Comparison of ENCODE assay signal across 15 cellular contexts in the genomic region with DNA sequence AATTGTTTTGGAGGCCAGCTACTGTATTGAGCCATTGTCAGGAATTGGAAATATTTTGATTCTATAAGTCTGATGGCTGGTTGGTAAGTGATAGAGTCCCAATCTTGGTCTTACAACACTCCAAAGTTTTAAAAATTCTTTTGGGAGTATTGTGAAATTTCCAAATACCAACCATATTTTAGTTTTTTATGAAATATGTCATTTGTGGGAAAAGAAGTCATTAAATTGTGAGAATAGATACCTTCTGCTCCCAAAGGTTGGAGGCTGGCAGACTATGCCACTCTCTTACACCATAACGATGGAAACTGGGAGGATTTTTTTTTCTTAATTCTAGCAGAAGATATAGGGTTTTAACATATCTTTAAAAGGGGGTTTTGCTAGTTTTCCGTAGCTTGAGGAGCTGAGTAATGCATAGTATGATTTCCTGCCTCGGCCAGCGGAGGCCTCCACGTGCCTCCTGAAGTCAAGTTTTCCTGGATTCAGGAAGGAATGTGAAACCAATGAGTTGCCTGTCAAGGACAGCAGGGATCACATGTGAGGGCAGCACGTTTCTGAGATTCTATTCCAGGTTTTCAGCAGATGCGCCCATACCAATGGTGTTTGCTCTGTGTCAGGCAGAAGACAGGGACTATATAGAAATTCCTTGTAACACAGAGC.
DNase-seq lines count a peak whose midpoint lies in the region; ATAC-seq, FAIRE-seq and TF ChIP-seq lines count a peak whose summit lies in the region.
"Had no signal": no experiment of that assay in that cellular context is flagged by ENCODE, and none has a peak within 500 bp of the region (broad histone marks: within the 10 kb centered on the region; RNA-seq: fewer than 3 reads in every experiment).

No MANE protein-coding gene starts in this region.

- peaks cover 32% of the 10 kb centered on the region for H3K36me3 Mint-ChIP-seq in endodermal cell (ENCODE audit: low read depth)
- no peaks in the 10 kb centered on the region for H3K36me3 Mint-ChIP-seq in activated CD4-positive, alpha-beta memory T cell treated with anti-CD3 and anti-CD28 coated beads for 36 hours
- H3K36me3 Mint-ChIP-seq: activated CD8-positive, alpha-beta memory T cell treated with anti-CD3 and anti-CD28 coated beads, Interleukin-2, amount 10 ng/mL, durations not matched to agents 7 days and 5 days had no signal

- 62 to 66% methylated on average over 2 to 7 of the region's 7 CpGs for WGBS in endodermal cell (ENCODE audit: insufficient coverage in 1 of 2, insufficient read length in 1 of 2), 2 experiments

- H3K4me3 Mint-ChIP-seq in endodermal cell, result no peak overlapping the region
- no peak overlapping the region for H3K4me3 Mint-ChIP-seq in activated CD4-positive, alpha-beta memory T cell treated with anti-CD3 and anti-CD28 coated beads for 36 hours
- H3K4me3 Mint-ChIP-seq: activated CD8-positive, alpha-beta memory T cell treated with anti-CD3 and anti-CD28 coated beads, Interleukin-2, amount 10 ng/mL, durations not matched to agents 7 days and 5 days; nephron progenitor cell had no signal

- no peaks in the 10 kb centered on the region for H3K27me3 Mint-ChIP-seq in endodermal cell (ENCODE audit: insufficient read depth)
- H3K27me3 Mint-ChIP-seq in activated CD4-positive, alpha-beta memory T cell treated with anti-CD3 and anti-CD28 coated beads for 36 hours, result peaks cover 6% of the 10 kb centered on the region

- H3K4me3 ChIP-seq in endodermal cell (ENCODE audit: low read length) (no peak overlapping the region), left lung (no peak overlapping the region)
- H3K4me3 ChIP-seq: left ventricle myocardium inferior had no signal

- H3K36me3 ChIP-seq in endodermal cell (ENCODE audit: control insufficient read depth, insufficient read depth, low read length), result no peaks in the 10 kb centered on the region
- no peaks in the 10 kb centered on the region for H3K36me3 ChIP-seq in left lung
- H3K36me3 ChIP-seq: left ventricle myocardium inferior had no signal

- peak; percentile 62 for DNase-seq in Daoy (ENCODE audit: low read depth)
- peak; percentile 11 for DNase-seq in RCC 7860 (ENCODE audit: low spot score)
- peak; percentile 71 for DNase-seq in endodermal cell
- DNase-seq in myocyte (ENCODE audit: low read depth), result peak; percentile 44
- DNase-seq in activated CD4-positive, alpha-beta memory T cell treated with anti-CD3 and anti-CD28 coated beads for 36 hours, result no peak
- no peak for DNase-seq in left lung
- no peak for DNase-seq in DMS 273 treated with DMSO at 0.1 percent for 48 hours (lab: John Stamatoyannopoulos, UW)
- no peak for DNase-seq in NCI-H146 treated with DMSO at 0.1 percent for 48 hours (lab: John Stamatoyannopoulos, UW; ENCODE audit: unreplicated experiment)
- DNase-seq: activated CD8-positive, alpha-beta memory T cell treated with anti-CD3 and anti-CD28 coated beads, Interleukin-2, amount 10 ng/mL, durations not matched to agents 7 days and 5 days; cortex of kidney; KG1; left ventricle myocardium inferior; NCI-H1694; nephron progenitor cell; SHP77 treated with DMSO at 0.1 percent for 48 hours had no signal

- no peak overlapping the region for H3K9ac ChIP-seq in endodermal cell (ENCODE audit: extremely low read depth, low read length, poor library complexity, severe bottlenecking)

- CTCF ChIA-PET in activated CD4-positive, alpha-beta memory T cell treated with anti-CD3 and anti-CD28 coated beads for 36 hours (lab: Charles Lee), result no interaction called here

- peaks cover 37% of the 10 kb centered on the region for H3K9me3 Mint-ChIP-seq in endodermal cell
- H3K9me3 Mint-ChIP-seq in activated CD4-positive, alpha-beta memory T cell treated with anti-CD3 and anti-CD28 coated beads for 36 hours, result no peaks in the 10 kb centered on the region

- H3K27ac Mint-ChIP-seq in endodermal cell, result peak overlapping the region; percentile 53
- no peak overlapping the region for H3K27ac Mint-ChIP-seq in activated CD4-positive, alpha-beta memory T cell treated with anti-CD3 and anti-CD28 coated beads for 36 hours
- H3K27ac Mint-ChIP-seq: activated CD8-positive, alpha-beta memory T cell treated with anti-CD3 and anti-CD28 coated beads, Interleukin-2, amount 10 ng/mL, durations not matched to agents 7 days and 5 days; nephron progenitor cell had no signal

- H3K4me1 ChIP-seq in endodermal cell (ENCODE audit: control insufficient read depth, insufficient read depth, low read length) (no peaks in the 10 kb centered on the region), left lung (no peaks in the 10 kb centered on the region)
- H3K4me1 ChIP-seq: left ventricle myocardium inferior had no signal

- H3K27ac ChIP-seq in endodermal cell (ENCODE audit: low read depth, low read length) (no peak overlapping the region), left lung (no peak overlapping the region)
- H3K27ac ChIP-seq: left ventricle myocardium inferior had no signal

- no peak for ATAC-seq in left lung
- ATAC-seq: activated CD8-positive, alpha-beta memory T cell treated with anti-CD3 and anti-CD28 coated beads, Interleukin-2, amount 10 ng/mL, durations not matched to agents 7 days and 5 days had no signal

- intact Hi-C loops in activated CD4-positive, alpha-beta memory T cell treated with anti-CD3 and anti-CD28 coated beads for 36 hours (cut with micrococcal nuclease), result no loop called here
- intact Hi-C loops in left lung (cut with DNase I), result no loop called here

- TF ChIP-seq CTCF in endodermal cell (conservative IDR thresholded peaks at IDR 0.05) (peak; percentile 45), left lung (IDR thresholded peaks at IDR 0.05) (no peak)

- no peaks in the 10 kb centered on the region for H3K27me3 ChIP-seq in endodermal cell (ENCODE audit: control insufficient read depth, insufficient read depth, low read length, poor library complexity, severe bottlenecking)
- no peaks in the 10 kb centered on the region for H3K27me3 ChIP-seq in left lung

- POLR2A ChIA-PET in activated CD4-positive, alpha-beta memory T cell treated with anti-CD3 and anti-CD28 coated beads for 36 hours (lab: Charles Lee), result no interaction called here

- FAIRE-seq in RCC 7860 (lab: Jason Lieb, UNC), result no peak

- H3K4me1 Mint-ChIP-seq in endodermal cell, result peaks cover 6% of the 10 kb centered on the region
- H3K4me1 Mint-ChIP-seq in activated CD4-positive, alpha-beta memory T cell treated with anti-CD3 and anti-CD28 coated beads for 36 hours (ENCODE audit: low read depth), result no peaks in the 10 kb centered on the region
- H3K4me1 Mint-ChIP-seq: activated CD8-positive, alpha-beta memory T cell treated with anti-CD3 and anti-CD28 coated beads, Interleukin-2, amount 10 ng/mL, durations not matched to agents 7 days and 5 days had no signal

- H3K9me3 ChIP-seq in endodermal cell (ENCODE audit: control insufficient read depth, low read length), result peaks cover 35% of the 10 kb centered on the region
- no peaks in the 10 kb centered on the region for H3K9me3 ChIP-seq in left lung
- H3K9me3 ChIP-seq: left ventricle myocardium inferior had no signal

Comparison
In these comparisons a context has a peak if more than half of its experiments do, and no peak if none do; other contexts are left out.
1. DNase-seq: peak in Daoy (single experiment), RCC 7860 (single experiment), endodermal cell (single experiment) and myocyte (single experiment); none in activated CD4-positive, alpha-beta memory T cell treated with anti-CD3 and anti-CD28 coated beads for 36 hours (single experiment), left lung (0 of 2), DMS 273 treated with DMSO at 0.1 percent for 48 hours (single experiment) and NCI-H146 treated with DMSO at 0.1 percent for 48 hours (single experiment).